In genomic region chr4:100796333-100796732, GRCh38 we compare ENCODE assay signal across 22 cellular contexts.
"Had no signal": no experiment of that assay in that cellular context is flagged by ENCODE, and none has a peak within 500 bp of the region (broad histone marks: within the 10 kb centered on the region; RNA-seq: fewer than 3 reads in every experiment).

No MANE protein-coding gene starts in this region.

- H3K27ac ChIP-seq: hepatocyte, left ventricle myocardium inferior, lower lobe of right lung, right atrium auricular region, sigmoid colon, skin epidermis, testis, transverse colon had no signal

- ATAC-seq: lower lobe of right lung; natural killer cell; stimulated activated naive B cell treated with anti-CD40 and anti-IgM and Interleukin-4, amounts not matched to agents 10 μg/mL and 1 μg/mL and 100 μg/mL, for 72 hours; stimulated activated naive CD8-positive, alpha-beta T cell treated with anti-CD3 and anti-CD28 coated beads, Interleukin-15, amount 100 ng/mL, for 72 hours had no signal

- H3K36me3 ChIP-seq: left ventricle myocardium inferior, lower lobe of right lung, right atrium auricular region, sigmoid colon, transverse colon had no signal

- DNase-seq: effector CD4-positive, alpha-beta T cell; endodermal cell; erythroblast; foreskin melanocyte; head of caudate nucleus; kidney; left cardiac atrium; left ventricle myocardium inferior; lower lobe of right lung; natural killer cell; posterior cingulate gyrus; sigmoid colon; stimulated activated CD4-positive, alpha-beta T cell treated with anti-CD3 and anti-CD28 coated beads, Interleukin-2, amount 100 ng/mL, for 24 hours; stimulated activated CD4-positive, alpha-beta T cell treated with anti-CD3 and anti-CD28 coated beads, Interleukin-4, amount 100 ng/mL, for 4 hours; stimulated activated naive B cell treated with anti-CD40 and anti-IgM and Interleukin-4, amounts not matched to agents 10 μg/mL and 1 μg/mL and 100 μg/mL, for 72 hours; stimulated activated naive CD8-positive, alpha-beta T cell treated with anti-CD3 and anti-CD28 coated beads, Interleukin-15, amount 100 ng/mL, for 72 hours; testis; transverse colon had no signal

- FAIRE-seq: endothelial cell of umbilical vein, kidney had no signal

- H3K4me1 ChIP-seq: left ventricle myocardium inferior, lower lobe of right lung, right atrium auricular region, sigmoid colon, testis, transverse colon had no signal

- H3K9me3 ChIP-seq: left ventricle myocardium inferior, lower lobe of right lung, right atrium auricular region, sigmoid colon, testis, transverse colon had no signal

- H3K27me3 ChIP-seq: hepatocyte, right atrium auricular region, sigmoid colon, testis, transverse colon had no signal

- H3K4me3 ChIP-seq: hepatocyte, left ventricle myocardium inferior, lower lobe of right lung, right atrium auricular region, sigmoid colon, skin epidermis, testis, transverse colon had no signal
